ENCODE assay signal across 9 cellular contexts in genomic region chr5:55234171-55234700, GRCh38. TPM values are rescaled to one million over a fixed set of nuclear protein-coding genes. Genes with fewer than 3 reads are reported as not detected.
A peak's percentile ranks its signal among the peaks of the same experiment; 100 is the strongest.
DNase-seq lines count a peak whose midpoint lies in the region; TF ChIP-seq lines count a peak whose summit lies in the region.
"Had no signal": no experiment of that assay in that cellular context is flagged by ENCODE, and none has a peak within 500 bp of the region (broad histone marks: within the 10 kb centered on the region; RNA-seq: fewer than 3 reads in every experiment).

No MANE protein-coding gene starts in this region.

- H3K4me2 ChIP-seq in OCI-LY1 (ENCODE audit: low read length) (peak overlapping the region; percentile 79), mesendoderm (ENCODE audit: low read length) (peak overlapping the region; percentile 85)

- no CpG with 5 or more reads among the region's 28 CpGs for WGBS in mesendoderm (ENCODE audit: extremely low coverage, insufficient coverage, low lambda C conversion rate)

- no peak overlapping the region for H2BK120ac ChIP-seq in mesendoderm (ENCODE audit: low read depth, low read length)

- H2BK15ac ChIP-seq in mesendoderm (replicated peaks; ENCODE audit: low read depth): no peak overlapping the region

- H2AK5ac ChIP-seq in mesendoderm (ENCODE audit: low read length): no peak overlapping the region

- no peaks in the 10 kb centered on the region for H4K20me1 ChIP-seq in OCI-LY1 (ENCODE audit: insufficient read depth, low read length)

- H3K4me1 ChIP-seq in OCI-LY1 (ENCODE audit: insufficient read depth, low read length, severe bottlenecking) (peaks cover 31% of the 10 kb centered on the region), mesendoderm (ENCODE audit: control insufficient read depth, low read depth, low read length) (peaks cover 2% of the 10 kb centered on the region), uterus (peaks cover 0 to 30% of the 10 kb centered on the region in 2 donors)

- peaks cover 82% of the 10 kb centered on the region for H3K27me3 Mint-ChIP-seq in activated T-cell treated with anti-CD3 and anti-CD28 coated beads, Interleukin-2, amount 50 U/mL, for 24 hours

- intact Hi-C loops in dorsolateral prefrontal cortex (cut with DNase I): loop anchor here in 1 of 2 donors (10.0 kb wide), 1 partner anchor 59 kb away; the partner anchor contains the start of gene CDC20B
- intact Hi-C loops in uterus (cut with DNase I; ENCODE audit: low total_unique reads): no loop called here

- H3K27ac Mint-ChIP-seq in activated T-cell treated with anti-CD3 and anti-CD28 coated beads, Interleukin-2, amount 50 U/mL, for 24 hours: peak overlapping the region; percentile 15

- no peak overlapping the region for H4K8ac ChIP-seq in mesendoderm (ENCODE audit: low read depth, low read length)

- no peaks in the 10 kb centered on the region for H3K9me2 ChIP-seq in OCI-LY1 (ENCODE audit: low read depth, low read length)

- H3K4ac ChIP-seq in mesendoderm (ENCODE audit: low read depth, low read length): no peak overlapping the region

- H3K9me3 ChIP-seq in OCI-LY1 (ENCODE audit: low read length) (no peaks in the 10 kb centered on the region), uterus (no peaks in the 10 kb centered on the region)

- H3K79me1 ChIP-seq in mesendoderm (ENCODE audit: low read length): no peaks in the 10 kb centered on the region

- peak overlapping the region; percentile 77 for H3K4me3 Mint-ChIP-seq in activated T-cell treated with anti-CD3 and anti-CD28 coated beads, Interleukin-2, amount 50 U/mL, for 24 hours

- H3K36me3 Mint-ChIP-seq in activated T-cell treated with anti-CD3 and anti-CD28 coated beads, Interleukin-2, amount 50 U/mL, for 24 hours (ENCODE audit: low read depth): no peaks in the 10 kb centered on the region

- H2AFZ ChIP-seq in OCI-LY1 (ENCODE audit: low read length): no peak overlapping the region

- H3K27ac ChIP-seq in OCI-LY1 (ENCODE audit: low read depth, low read length, poor library complexity, severe bottlenecking) (no peak overlapping the region), dorsolateral prefrontal cortex (no peak overlapping the region), mesendoderm (ENCODE audit: low read depth, low read length) (no peak overlapping the region), uterus (no peak overlapping the region)

- H3K9me3 Mint-ChIP-seq in activated T-cell treated with anti-CD3 and anti-CD28 coated beads, Interleukin-2, amount 50 U/mL, for 24 hours: no peaks in the 10 kb centered on the region

- no peak for TF ChIP-seq POLR2A in uterus (IDR thresholded peaks at IDR 0.05)

- H3K4me3 ChIP-seq in OCI-LY1 (ENCODE audit: low read depth, low read length, poor library complexity, severe bottlenecking): peak overlapping the region; percentile 65
- H3K4me3 ChIP-seq in dorsolateral prefrontal cortex: peak overlapping the region; percentile 41 to 80 (median 64)
- H3K4me3 ChIP-seq in mesendoderm (ENCODE audit: low read length): peak overlapping the region; percentile 31
- peak overlapping the region; percentile 12 to 55 for H3K4me3 ChIP-seq in uterus

- H3K27me3 ChIP-seq in OCI-LY1 (ENCODE audit: insufficient read depth, low read length) (no peaks in the 10 kb centered on the region), dorsolateral prefrontal cortex (peaks cover 0 to 73% (median 52%) of the 10 kb centered on the region in 45 donors), mesendoderm (ENCODE audit: insufficient read depth, low read length, poor library complexity) (peaks cover 51% of the 10 kb centered on the region), uterus (peaks cover 3 to 43% of the 10 kb centered on the region in 2 donors)

- no peak overlapping the region for H2BK5ac ChIP-seq in mesendoderm (ENCODE audit: low read length)

- H3F3A ChIP-seq in OCI-LY1 (ENCODE audit: insufficient read depth, low read length): no peaks in the 10 kb centered on the region

- H4K5ac ChIP-seq in mesendoderm (ENCODE audit: low read length): no peak overlapping the region

- no peaks in the 10 kb centered on the region for H3K36me3 ChIP-seq in OCI-LY1 (ENCODE audit: insufficient read depth, low read length)
- H3K36me3 ChIP-seq in mesendoderm (ENCODE audit: control insufficient read depth, insufficient read depth, low read length): no peaks in the 10 kb centered on the region
- H3K36me3 ChIP-seq in uterus: no peaks in the 10 kb centered on the region

- peak overlapping the region; percentile 69 for H3K56ac ChIP-seq in mesendoderm (ENCODE audit: low read length)

- TF ChIP-seq CTCF in OCI-LY1 (IDR thresholded peaks at IDR 0.05; ENCODE audit: low read length) (no peak), dorsolateral prefrontal cortex (IDR thresholded peaks at IDR 0.05 in 54 of 56, conservative IDR thresholded peaks at IDR 0.05 in 2 of 56; ENCODE audit: low read depth in 1 of 56, partially characterized antibody in 56 of 56) (no peak), uterus (IDR thresholded peaks at IDR 0.05) (no peak), GM20000 (IDR thresholded peaks at IDR 0.05; ENCODE audit: extremely low read depth, missing control alignments) (no peak)

- DNase-seq in activated T-cell treated with anti-CD3 and anti-CD28 coated beads, Interleukin-2, amount 50 U/mL, for 24 hours: no peak
- DNase-seq in activated T-cell treated with anti-CD3 and anti-CD28 coated beads for 4 hours: no peak
- DNase-seq in dorsolateral prefrontal cortex: peak in 1 of 10 donors; percentile 33
- peak; percentile 51 for DNase-seq in mesendoderm
- DNase-seq in uterus: no peak
- no peak for DNase-seq in effector CD4-positive, alpha-beta T cell
- no peak for DNase-seq in GM20000 (ENCODE audit: low spot score)

- no peak overlapping the region for H3K18ac ChIP-seq in mesendoderm (ENCODE audit: low read length)

- H3K79me2 ChIP-seq in OCI-LY1 (ENCODE audit: insufficient read depth, low read length): no peaks in the 10 kb centered on the region
- H3K79me2 ChIP-seq in mesendoderm (ENCODE audit: control insufficient read depth, insufficient read depth, low read length): no peaks in the 10 kb centered on the region

- H3K9ac ChIP-seq in OCI-LY1 (ENCODE audit: low read length) (peak overlapping the region; percentile 23; the same call in 1 of the 2 replicates), mesendoderm (ENCODE audit: low read length) (peak overlapping the region; percentile 58)

- H3K4me1 Mint-ChIP-seq in activated T-cell treated with anti-CD3 and anti-CD28 coated beads, Interleukin-2, amount 50 U/mL, for 24 hours (ENCODE audit: low read depth): peaks cover 34% of the 10 kb centered on the region

- H3K23ac ChIP-seq in mesendoderm (ENCODE audit: low read length): peak overlapping the region; percentile 15

RNA-seq across cellular contexts. Expression of gene CCNO, which starts 0.8 kb away (rescaled TPM):
- total RNA-seq in dorsolateral prefrontal cortex (10 to 100 TPM in 22 of 120 experiments, 1 to 10 TPM in 98; 1.1 to 16.6 (median 7.4) TPM), uterus (under 1 TPM in 2 of 4 donors, not detected in 2; 0.48 to 0.67 TPM)
- 0.21 TPM for polyA plus RNA-seq in mesendoderm (2013, experiment 1 of 2)
- polyA plus RNA-seq in mesendoderm (2013, experiment 2 of 2): 0.14 TPM

RNA-seq across cellular contexts. Expression of gene MCIDAS, which starts 7.1 kb away (rescaled TPM):
- total RNA-seq in dorsolateral prefrontal cortex (1 to 10 TPM in 4 of 120 experiments, under 1 TPM in 34, not detected in 82; 0.20 to 1.7 (median 0.43) TPM), uterus (under 1 TPM in 1 of 4 donors, not detected in 3; 0.14 TPM)
- 0.07 TPM for polyA plus RNA-seq in mesendoderm (2013, experiment 1 of 2)
- polyA plus RNA-seq in mesendoderm (2013, experiment 2 of 2): 0.03 TPM
- total RNA-seq: glomerular endothelial cell had no signal
